In the genomic region with DNA sequence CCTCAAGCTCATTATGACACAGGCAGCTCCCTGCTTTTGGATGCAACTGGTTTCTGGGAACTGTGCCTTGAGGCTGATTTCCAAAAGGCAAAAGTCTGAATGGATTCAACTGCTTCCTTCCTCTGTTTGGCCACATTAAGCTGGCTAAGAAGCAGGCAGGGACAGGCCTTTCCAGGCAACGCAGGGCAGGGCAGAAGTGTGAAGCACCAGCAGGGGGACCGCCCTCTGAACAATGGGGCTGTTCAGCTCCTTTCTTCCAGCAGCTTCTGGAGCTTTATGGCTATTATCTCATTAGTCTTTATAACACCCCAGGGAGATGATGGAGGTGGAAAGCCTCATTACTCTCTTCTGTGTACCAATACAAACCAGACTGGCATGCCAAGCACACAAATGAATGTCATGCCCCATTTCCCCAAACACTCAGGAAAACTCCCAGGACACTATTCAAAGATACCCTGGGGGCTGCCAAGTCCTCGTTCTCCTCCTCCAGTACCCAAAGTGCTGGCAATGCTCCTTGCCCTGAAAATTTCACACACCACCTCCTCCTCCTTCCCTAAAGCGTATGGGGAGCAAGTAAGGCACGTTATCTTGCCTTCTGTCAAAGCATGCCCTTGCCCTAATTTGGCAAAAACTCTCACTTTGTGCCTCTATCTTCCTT, we compare ENCODE assay signal across 10 cellular contexts. TPM values are rescaled to one million over a fixed set of nuclear protein-coding genes. Genes with fewer than 3 reads are reported as not detected.
A peak's percentile ranks its signal among the peaks of the same experiment; 100 is the strongest.
DNase-seq lines count a peak whose midpoint lies in the region; ATAC-seq and TF ChIP-seq lines count a peak whose summit lies in the region.
"Had no signal": no experiment of that assay in that cellular context is flagged by ENCODE, and none has a peak within 500 bp of the region (broad histone marks: within the 10 kb centered on the region; RNA-seq: fewer than 3 reads in every experiment).

No MANE protein-coding gene starts in this region.

- WGBS in aorta, 2 donors: 10 to 11% methylated on average over 5 of the region's 5 CpGs

- H3K4me1 Mint-ChIP-seq in MCF 10A (ENCODE audit: insufficient read depth, unreplicated experiment): no peaks in the 10 kb centered on the region
- no peaks in the 10 kb centered on the region for H3K4me1 Mint-ChIP-seq in endothelial cell (ENCODE audit: unreplicated experiment)
- peaks cover 24% of the 10 kb centered on the region for H3K4me1 Mint-ChIP-seq in T-helper 2 cell treated with Interferon-gamma antibody and Interleukin-4, amounts not matched to agents 5 μg/mL and 100 μg/mL, for 36 hours (ENCODE audit: low read depth)

- TF ChIP-seq POLR2A in breast epithelium (IDR thresholded peaks at IDR 0.05): no peak

- TF ChIP-seq CTCF in breast epithelium (IDR thresholded peaks at IDR 0.05): peak in 1 of 3 donors; percentile 16
- no peak for TF ChIP-seq CTCF in MCF 10A (IDR thresholded peaks at IDR 0.05; ENCODE audit: unreplicated experiment)
- TF ChIP-seq CTCF in endothelial cell (IDR thresholded peaks at IDR 0.05; ENCODE audit: unreplicated experiment): no peak

- POLR2A ChIA-PET in MCF 10A (lab: Yijun Ruan, JAX): interaction anchor here (1.2 kb wide), 1 partner anchor 21 kb away, joined by 8 read pairs; a partner anchor contains a TSS

- H3K36me3 ChIP-seq in breast epithelium (no peaks in the 10 kb centered on the region), aorta (ENCODE audit: control insufficient read depth in 1 of 2, insufficient read depth in 2 of 2, low read length in 1 of 2) (no peaks in the 10 kb centered on the region)

- H3K4me3 Mint-ChIP-seq in MCF 10A (ENCODE audit: unreplicated experiment): no peak overlapping the region
- no peak overlapping the region for H3K4me3 Mint-ChIP-seq in endothelial cell (ENCODE audit: unreplicated experiment)
- no peak overlapping the region for H3K4me3 Mint-ChIP-seq in T-helper 2 cell treated with Interferon-gamma antibody and Interleukin-4, amounts not matched to agents 5 μg/mL and 100 μg/mL, for 36 hours

- no peaks in the 10 kb centered on the region for H3K27me3 Mint-ChIP-seq in MCF 10A (ENCODE audit: insufficient read depth, unreplicated experiment)
- peaks cover 2% of the 10 kb centered on the region for H3K27me3 Mint-ChIP-seq in endothelial cell (ENCODE audit: unreplicated experiment)
- H3K27me3 Mint-ChIP-seq in T-helper 2 cell treated with Interferon-gamma antibody and Interleukin-4, amounts not matched to agents 5 μg/mL and 100 μg/mL, for 36 hours (ENCODE audit: low read depth): no peaks in the 10 kb centered on the region

- no peaks in the 10 kb centered on the region for H3K9me3 Mint-ChIP-seq in MCF 10A (ENCODE audit: unreplicated experiment)
- no peaks in the 10 kb centered on the region for H3K9me3 Mint-ChIP-seq in endothelial cell (ENCODE audit: unreplicated experiment)
- H3K9me3 Mint-ChIP-seq in T-helper 2 cell treated with Interferon-gamma antibody and Interleukin-4, amounts not matched to agents 5 μg/mL and 100 μg/mL, for 36 hours: no peaks in the 10 kb centered on the region

- H3K4me1 ChIP-seq in breast epithelium: peaks cover 0 to 4% of the 10 kb centered on the region in 2 donors
- peaks cover 4 to 5% of the 10 kb centered on the region in 2 donors for H3K4me1 ChIP-seq in aorta (ENCODE audit: control insufficient read depth in 1 of 2, insufficient read depth in 2 of 2, low read length in 2 of 2)

- H3K27ac ChIP-seq in breast epithelium (peak overlapping the region; percentile 61 to 92), aorta (ENCODE audit: low read depth in 1 of 2, low read length in 2 of 2) (peak overlapping the region; percentile 58 to 69)

- intact Hi-C loops in breast epithelium (cut with DNase I; ENCODE audit: low total_unique reads) (loop anchor here (2.0 kb wide), 1 partner anchor 138 kb away; no protein-coding TSS in a partner anchor), MCF 10A (cut with micrococcal nuclease) (no loop called here), aorta (cut with DNase I) (loop anchor here (1.0 to 5.0 kb wide), 6 partner anchors 21 to 285 kb away; a partner anchor contains a TSS)

- no peaks in the 10 kb centered on the region for H3K9me3 ChIP-seq in breast epithelium
- H3K9me3 ChIP-seq in aorta (ENCODE audit: control insufficient read depth, low read length): no peaks in the 10 kb centered on the region

- DNase-seq in breast epithelium (ENCODE audit: low spot score in 2 of 2) (peak in 1 of 2 donors; percentile 86), MCF 10A (ENCODE audit: unreplicated experiment) (no peak), endothelial cell (ENCODE audit: low spot score) (peak; percentile 59), midbrain (lab: John Stamatoyannopoulos, UW) (peak; percentile 80), aorta (peak; percentile 73 to 86), NCI-H1694 treated with DMSO at 0.1 percent for 48 hours (lab: John Stamatoyannopoulos, UW) (no peak), HK-2 (ENCODE audit: unreplicated experiment) (no peak)
- DNase-seq in T-helper 2 cell treated with Interferon-gamma antibody and Interleukin-4, amounts not matched to agents 5 μg/mL and 100 μg/mL, for 36 hours (ENCODE audit: low spot score): no peak
- DNase-seq: activated CD4-positive, alpha-beta T cell treated with anti-CD3 and anti-CD28 coated beads for 4 hours had no signal

- peak; percentile 80 for ATAC-seq in aorta (ENCODE audit: low FRiP score)
- ATAC-seq: HepG2 had no signal

- peak overlapping the region in 1 of 3 donors; percentile 7 for H3K4me3 ChIP-seq in breast epithelium
- H3K4me3 ChIP-seq in aorta (ENCODE audit: low read length in 2 of 2): no peak overlapping the region

- H3K27ac Mint-ChIP-seq in MCF 10A (ENCODE audit: low read depth, unreplicated experiment) (no peak overlapping the region), endothelial cell (ENCODE audit: unreplicated experiment) (no peak overlapping the region)
- H3K27ac Mint-ChIP-seq in T-helper 2 cell treated with Interferon-gamma antibody and Interleukin-4, amounts not matched to agents 5 μg/mL and 100 μg/mL, for 36 hours: no peak overlapping the region

- H3K27me3 ChIP-seq in breast epithelium: no peaks in the 10 kb centered on the region
- H3K27me3 ChIP-seq in aorta (ENCODE audit: control insufficient read depth in 1 of 2, insufficient read depth in 2 of 2, low read length in 1 of 2): no peaks in the 10 kb centered on the region

- no TSS peak for BruUV-seq in MCF 10A (replicated peaks; lab: Mats Ljungman, UMichigan)

- CTCF ChIA-PET in MCF 10A (lab: Yijun Ruan, JAX): interaction anchor here (0.6 to 2.3 kb wide), 20 partner anchors 14 to 506 kb away, joined by 3 to 28 read pairs (median 4); a partner anchor contains a TSS

- peaks cover 53% of the 10 kb centered on the region for H3K36me3 Mint-ChIP-seq in MCF 10A (ENCODE audit: insufficient read depth, unreplicated experiment)
- H3K36me3 Mint-ChIP-seq in endothelial cell (ENCODE audit: low read depth, unreplicated experiment): peaks cover 46% of the 10 kb centered on the region
- H3K36me3 Mint-ChIP-seq in T-helper 2 cell treated with Interferon-gamma antibody and Interleukin-4, amounts not matched to agents 5 μg/mL and 100 μg/mL, for 36 hours (ENCODE audit: low read depth): peaks cover 57% of the 10 kb centered on the region

RNA-seq across cellular contexts. Expression of a gene that starts 21.3 kb away (rescaled TPM):
- total RNA-seq in breast epithelium (10 to 100 TPM; 12.8 to 22.9 (median 19.6) TPM), MCF 10A (2022) (35.7 and 36.1 TPM in 2 replicates), endothelial cell (ENCODE audit: unreplicated experiment) (56.2 TPM), aorta (10 to 100 TPM; 28.3 to 37.7 TPM)
- 10 to 100 TPM in 1 of 2 donors, 1 to 10 TPM in 1; 7.8 to 29.7 TPM for polyA plus RNA-seq in aorta

RNA-seq across cellular contexts. Expression of a gene that starts 21.8 kb away (rescaled TPM):
- total RNA-seq in breast epithelium (100 to 1,000 TPM in 1 of 3 donors, 10 to 100 TPM in 2; 59.7 to 116 (median 84.9) TPM), MCF 10A (2022) (85.5 and 99.0 TPM in 2 replicates), endothelial cell (ENCODE audit: unreplicated experiment) (155 TPM), aorta (10 to 100 TPM; 86.1 to 89.4 TPM)
- 10 to 100 TPM; 10.6 to 68.0 TPM for polyA plus RNA-seq in aorta

Comparison
In these comparisons a context has a peak if more than half of its experiments do, and no peak if none do; other contexts are left out.
1. DNase-seq: peak in endothelial cell (single experiment), midbrain (single experiment) and aorta (2 of 2); none in MCF 10A (single experiment), T-helper 2 cell treated with Interferon-gamma antibody and Interleukin-4, amounts not matched to agents 5 μg/mL and 100 μg/mL, for 36 hours (single experiment), NCI-H1694 treated with DMSO at 0.1 percent for 48 hours (single experiment) and HK-2 (single experiment).